Comparison of ENCODE assay signal across 21 cellular contexts in genomic region chr4:119632216-119632615, GRCh38. TPM values are rescaled to one million over a fixed set of nuclear protein-coding genes. Genes with fewer than 3 reads are reported as not detected.
A peak's percentile ranks its signal among the peaks of the same experiment; 100 is the strongest.
DNase-seq lines count a peak whose midpoint lies in the region; ATAC-seq and TF ChIP-seq lines count a peak whose summit lies in the region.
"Had no signal": no experiment of that assay in that cellular context is flagged by ENCODE, and none has a peak within 500 bp of the region (broad histone marks: within the 10 kb centered on the region; RNA-seq: fewer than 3 reads in every experiment).

No MANE protein-coding gene starts in this region.

- no peak for ATAC-seq in GM21717 (IDR thresholded peaks at IDR 0.05; ENCODE audit: unreplicated experiment)
- ATAC-seq in left ventricle myocardium superior: no peak
- ATAC-seq in HG03571 (IDR thresholded peaks at IDR 0.05; ENCODE audit: unreplicated experiment): no peak
- no peak for ATAC-seq in GM18511 (IDR thresholded peaks at IDR 0.05; ENCODE audit: unreplicated experiment)
- ATAC-seq: activated CD4-positive, CD25-positive, alpha-beta regulatory T cell treated with anti-CD3 and anti-CD28 coated beads, Interleukin-2, amount 50 U/mL, for 24 hours; activated T-cell treated with anti-CD3 and anti-CD28 coated beads, Interleukin-2, amount 50 U/mL, for 72 hours; stimulated activated memory B cell treated with anti-CD40 and anti-IgM and Interleukin-4, amounts not matched to agents 10 μg/mL and 1 μg/mL and 100 μg/mL, for 72 hours had no signal

- no peak overlapping the region for H3K9ac ChIP-seq in fibroblast of lung (ENCODE audit: insufficient read depth, low read length)

- DNase-seq in GM03348 (ENCODE audit: low spot score): peak; percentile 69
- peak; percentile 10 for DNase-seq in RWPE1 (ENCODE audit: low spot score)
- peak; percentile 58 to 83 for DNase-seq in fibroblast of lung (ENCODE audit: low read depth in 2 of 2)
- peak; percentile 15 for DNase-seq in renal cortical epithelial cell (ENCODE audit: low read depth)
- DNase-seq in left ventricle myocardium superior: no peak
- DNase-seq: activated T-cell treated with anti-CD3 and anti-CD28 coated beads, Interleukin-2, amount 50 U/mL, for 72 hours; dermis blood vessel endothelial cell; DMS79 treated with DMSO at 0.1 percent for 48 hours; Kasumi-1; NCI-H526 treated with DMSO at 0.1 percent for 48 hours; nucleus accumbens; SIG-M5; testis had no signal

- no peak for TF ChIP-seq CTCF in RWPE1 (conservative IDR thresholded peaks at IDR 0.05; ENCODE audit: low read depth)
- TF ChIP-seq CTCF in fibroblast of lung (conservative IDR thresholded peaks at IDR 0.05 in 1 of 2, IDR thresholded peaks at IDR 0.05 in 1 of 2; ENCODE audit: low read depth in 1 of 2, low read length in 2 of 2): no peak

- peak overlapping the region; percentile 2 for H3K4me2 ChIP-seq in fibroblast of lung (ENCODE audit: extremely low read depth, insufficient read depth, low read length)
- H3K4me2 ChIP-seq: hepatocyte had no signal

- H3K9me3 ChIP-seq in fibroblast of lung (ENCODE audit: control insufficient read depth, insufficient read depth, low read depth, low read length): no peaks in the 10 kb centered on the region
- H3K9me3 ChIP-seq: right atrium auricular region, testis had no signal

- intact Hi-C loops in left ventricle myocardium superior (cut with micrococcal nuclease): no loop called here

- H3K79me2 ChIP-seq in fibroblast of lung (ENCODE audit: control insufficient read depth, insufficient read depth, low read length): peaks cover 14% of the 10 kb centered on the region
- H3K79me2 ChIP-seq: hepatocyte had no signal

- H3K4me1 ChIP-seq in fibroblast of lung (ENCODE audit: control insufficient read depth, extremely low read depth, insufficient read depth, low read length): peaks cover 9% of the 10 kb centered on the region
- H3K4me1 ChIP-seq: testis had no signal

- H4K20me1 ChIP-seq in fibroblast of lung (ENCODE audit: control insufficient read depth, extremely low read depth, insufficient read depth, low read length): no peaks in the 10 kb centered on the region

- H3K4me3 ChIP-seq in fibroblast of lung (replicated peaks in 1 of 4; ENCODE audit: control extremely low read depth in 1 of 4, insufficient read depth in 1 of 4, low read depth in 3 of 4, low read length in 4 of 4): no peak overlapping the region
- H3K4me3 ChIP-seq: hepatocyte, right atrium auricular region, testis had no signal

- POLR2A ChIA-PET in RWPE1 (lab: Yijun Ruan, JAX; ENCODE audit: low non-redundant PET): no interaction called here

- no peaks in the 10 kb centered on the region for H3K27me3 ChIP-seq in fibroblast of lung (ENCODE audit: control insufficient read depth, insufficient read depth, low read length)
- H3K27me3 ChIP-seq: hepatocyte, right atrium auricular region, testis had no signal

- H3K27ac ChIP-seq in RWPE1: no peak overlapping the region
- H3K27ac ChIP-seq in fibroblast of lung (ENCODE audit: insufficient read depth, low read length): peak overlapping the region; percentile 54
- H3K27ac ChIP-seq: epithelial cell of prostate, hepatocyte, right atrium auricular region, testis had no signal

- no peak overlapping the region for H2AFZ ChIP-seq in fibroblast of lung (ENCODE audit: low read length)
- H2AFZ ChIP-seq: hepatocyte had no signal

- no peaks in the 10 kb centered on the region for H3K36me3 ChIP-seq in fibroblast of lung (ENCODE audit: control insufficient read depth, insufficient read depth, low read length)
- H3K36me3 ChIP-seq: right atrium auricular region had no signal

- CTCF ChIA-PET in RWPE1 (lab: Yijun Ruan, JAX): interaction anchor here (0.7 kb wide), 1 partner anchor 50 kb away, joined by 3 read pairs; no protein-coding TSS in a partner anchor

RNA-seq across cellular contexts. Expression of gene PDE5A, which starts 3.6 kb away (rescaled TPM):
- 383 and 832 TPM in 2 replicates for total RNA-seq in fibroblast of lung
- 197 and 253 TPM in 2 replicates for polyA plus RNA-seq in fibroblast of lung
- 137 and 178 TPM in 2 replicates for polyA plus RNA-seq in fibroblast of lung (2012)
- 227 and 333 TPM in 2 replicates for polyA minus RNA-seq in fibroblast of lung (ENCODE audit: low replicate concordance)
- total RNA-seq in renal cortical epithelial cell: 2.1 and 7.6 TPM in 2 replicates
- 7.6 TPM for total RNA-seq in left ventricle myocardium superior

Comparison
In these comparisons a context has a peak if more than half of its experiments do, and no peak if none do; other contexts are left out.
1. RNA of gene PDE5A, which starts 3.6 kb away (total RNA-seq): 383 to 832 TPM in fibroblast of lung; 2.1 to 7.6 TPM in renal cortical epithelial cell and 7.6 TPM in left ventricle myocardium superior (single experiment); every median in the first group is over 10 times any median in the second.